In genomic region chr2:177193240-177193639, GRCh38 we compare ENCODE assay signal across 24 cellular contexts.
DNase-seq lines count a peak whose midpoint lies in the region; ATAC-seq and TF ChIP-seq lines count a peak whose summit lies in the region.
"Had no signal": no experiment of that assay in that cellular context is flagged by ENCODE, and none has a peak within 500 bp of the region (broad histone marks: within the 10 kb centered on the region; RNA-seq: fewer than 3 reads in every experiment).

No MANE protein-coding gene starts in this region.

- H3K36me3 ChIP-seq in OCI-LY3 (replicated peaks; ENCODE audit: low read depth, low read length): no peaks in the 10 kb centered on the region
- H3K36me3 ChIP-seq: breast epithelium, heart left ventricle, stomach had no signal

- DNase-seq in activated T-cell treated with anti-CD3 and anti-CD28 coated beads, Interleukin-2, amount 50 U/mL, for 1 hour: no peak
- DNase-seq in DMS114 treated with DMSO at 0.1 percent for 48 hours (lab: John Stamatoyannopoulos, UW; ENCODE audit: unreplicated experiment): no peak
- no peak for DNase-seq in HuH-7.5 (ENCODE audit: low spot score)
- DNase-seq in germinal center (ENCODE audit: low spot score): no peak
- DNase-seq: activated CD4-positive, CD25-positive, alpha-beta regulatory T cell; cortex of kidney; heart left ventricle; immature natural killer cell; IMR-90; left ventricle myocardium superior; mucosa of descending colon; NCI-H187 treated with DMSO at 0.1 percent for 48 hours; NCI-H345; NK-92 treated with Interleukin-12 subunit alpha and Interleukin-12 subunit beta, amount 100 ng/mL, for 24 hours; psoas muscle; stimulated activated CD4-positive, alpha-beta T cell treated with anti-CD3 and anti-CD28 coated beads, Interleukin-2, amount 100 ng/mL, for 24 hours; stomach; trophoblast cell had no signal

- no peaks in the 10 kb centered on the region for H4K20me1 ChIP-seq in OCI-LY3 (ENCODE audit: insufficient read depth, low read length)

- no peaks in the 10 kb centered on the region for H3K79me2 ChIP-seq in OCI-LY3 (ENCODE audit: low read length)

- H2AFZ ChIP-seq in OCI-LY3 (ENCODE audit: low read depth, low read length): no peak overlapping the region

- H3K4me1 ChIP-seq in OCI-LY3 (ENCODE audit: low read length): peaks cover 10% of the 10 kb centered on the region
- H3K4me1 ChIP-seq: breast epithelium, heart left ventricle, psoas muscle, stomach had no signal

- peak overlapping the region; percentile 31 for H3K4me2 ChIP-seq in OCI-LY3 (ENCODE audit: low read length)

- H3K27ac ChIP-seq in OCI-LY3 (ENCODE audit: low read length): no peak overlapping the region
- H3K27ac ChIP-seq: breast epithelium, heart left ventricle, psoas muscle, SK-N-MC, stomach had no signal

- ATAC-seq in GM18511 (IDR thresholded peaks at IDR 0.05; ENCODE audit: unreplicated experiment) (peak; percentile 72), GM19455 (IDR thresholded peaks at IDR 0.05; ENCODE audit: unreplicated experiment) (peak; percentile 53), HG02885 (IDR thresholded peaks at IDR 0.05; ENCODE audit: poor library complexity, unreplicated experiment) (peak; percentile 78)
- ATAC-seq: heart left ventricle, left ventricle myocardium superior, mucosa of descending colon, psoas muscle had no signal

- H3K9me3 ChIP-seq in OCI-LY3 (ENCODE audit: insufficient read depth, low read length): no peaks in the 10 kb centered on the region
- H3K9me3 ChIP-seq: breast epithelium, heart left ventricle, mucosa of descending colon, psoas muscle, stomach had no signal

- H3K4me3 ChIP-seq in OCI-LY3 (ENCODE audit: low read length): no peak overlapping the region
- H3K4me3 ChIP-seq: breast epithelium, heart left ventricle, mucosa of descending colon, psoas muscle, SK-N-MC, stomach had no signal

- no peaks in the 10 kb centered on the region for H3K27me3 ChIP-seq in OCI-LY3 (ENCODE audit: low read depth, low read length)
- H3K27me3 ChIP-seq: breast epithelium, heart left ventricle, stomach had no signal

- TF ChIP-seq CTCF in OCI-LY3 (IDR thresholded peaks at IDR 0.05; ENCODE audit: low read depth, low read length): no peak

- no peak overlapping the region for H3K9ac ChIP-seq in OCI-LY3 (ENCODE audit: low read length)
